In the genomic region with DNA sequence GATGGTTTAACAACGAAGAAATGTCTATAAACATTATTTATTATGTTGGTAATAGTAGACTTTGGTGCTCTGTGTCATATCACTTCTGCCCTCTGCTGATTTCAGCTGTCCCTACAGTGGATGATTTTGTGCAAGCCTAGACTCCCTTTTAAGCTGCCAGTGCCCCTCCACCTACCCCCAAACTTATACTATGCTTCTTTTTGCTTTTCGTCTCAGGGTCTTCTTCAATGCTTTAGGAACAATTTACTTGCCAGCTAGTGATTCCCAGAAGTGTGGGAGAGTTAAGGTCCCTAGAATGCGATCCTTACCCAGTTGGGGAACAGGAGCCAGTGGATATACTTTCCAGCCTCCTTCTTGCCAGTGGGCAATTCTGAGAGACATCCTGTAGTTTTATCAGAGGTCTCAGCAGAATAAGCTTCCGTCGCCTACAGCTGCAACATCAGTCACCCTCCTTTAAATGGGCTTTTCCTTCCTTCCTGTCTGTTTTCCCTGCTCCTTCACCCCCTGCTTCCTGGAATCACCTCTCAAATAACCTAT, we compare ENCODE assay signal across 10 cellular contexts. TPM values are rescaled to one million over a fixed set of nuclear protein-coding genes. Genes with fewer than 3 reads are reported as not detected.
DNase-seq lines count a peak whose midpoint lies in the region; ATAC-seq and TF ChIP-seq lines count a peak whose summit lies in the region.
"Had no signal": no experiment of that assay in that cellular context is flagged by ENCODE, and none has a peak within 500 bp of the region (broad histone marks: within the 10 kb centered on the region; RNA-seq: fewer than 3 reads in every experiment).

No MANE protein-coding gene starts in this region.

- peak overlapping the region; percentile 22 for H3K27ac ChIP-seq in angular gyrus (ENCODE audit: low read depth, low read length)
- H3K27ac ChIP-seq in muscle layer of duodenum (ENCODE audit: low read length): peak overlapping the region; percentile 27
- H3K27ac ChIP-seq: thoracic aorta had no signal

- peak; percentile 29 for TF ChIP-seq CTCF in CD14-positive monocyte (IDR thresholded peaks at IDR 0.05)

- no peak for ATAC-seq in GM19328 (IDR thresholded peaks at IDR 0.05; ENCODE audit: unreplicated experiment)
- ATAC-seq: activated CD4-positive, CD25-positive, alpha-beta regulatory T cell treated with anti-CD3 and anti-CD28 coated beads, Interleukin-2, amount 50 U/mL, for 24 hours had no signal

- no peaks in the 10 kb centered on the region for H3K9me3 ChIP-seq in muscle layer of duodenum (ENCODE audit: control insufficient read depth in 1 of 2, low read length in 2 of 2)
- H3K9me3 ChIP-seq: thoracic aorta had no signal

- no peaks in the 10 kb centered on the region for H3K27me3 ChIP-seq in muscle layer of duodenum (ENCODE audit: low read depth, low read length)

- no peaks in the 10 kb centered on the region for H3K36me3 ChIP-seq in muscle layer of duodenum (ENCODE audit: control insufficient read depth in 1 of 2, insufficient read depth in 2 of 2, low read length in 2 of 2)
- H3K36me3 ChIP-seq: thoracic aorta had no signal

- H3K4me1 ChIP-seq in muscle layer of duodenum (ENCODE audit: control insufficient read depth in 1 of 2, insufficient read depth in 2 of 2, low read length in 2 of 2): no peaks in the 10 kb centered on the region

- H3K36me3 Mint-ChIP-seq in CD14-positive monocyte: peaks cover 6% of the 10 kb centered on the region in 2 donors

- peak overlapping the region; percentile 62 to 71 for H3K4me3 Mint-ChIP-seq in CD14-positive monocyte

- peaks cover 0 to 2% (median 0%) of the 10 kb centered on the region in 3 donors for H3K27me3 Mint-ChIP-seq in CD14-positive monocyte (ENCODE audit: low read depth in 3 of 3)

- intact Hi-C loops in CD14-positive monocyte (cut with micrococcal nuclease): no loop called here

- in situ Hi-C loops in KBM-7 (cut with MboI; ENCODE audit: low pct_unique_long_range_greater_than_20kb, low sequenced_read_pairs): no loop called here

- peaks cover 0 to 2% (median 0%) of the 10 kb centered on the region in 7 donors for H3K9me3 Mint-ChIP-seq in CD14-positive monocyte

- no peak for DNase-seq in CD14-positive monocyte (ENCODE audit: low spot score)
- DNase-seq in KBM-7: peak; percentile 42
- no peak for DNase-seq in NK-92 (lab: John Stamatoyannopoulos, UW; ENCODE audit: unreplicated experiment)
- DNase-seq in HuH-7.5 (ENCODE audit: low spot score): no peak
- DNase-seq in EL: no peak

- no peak overlapping the region for H3K4me3 ChIP-seq in muscle layer of duodenum (ENCODE audit: low read depth in 1 of 2, low read length in 2 of 2)
- H3K4me3 ChIP-seq: thoracic aorta had no signal

- peak overlapping the region; percentile 22 to 97 (median 85) for H3K27ac Mint-ChIP-seq in CD14-positive monocyte

- peaks cover 59% of the 10 kb centered on the region for H3K4me1 Mint-ChIP-seq in CD14-positive monocyte

RNA-seq across cellular contexts. Expression of a gene that starts 4.1 kb away (rescaled TPM):
- 100 to 1,000 TPM; 174 to 186 TPM for polyA plus RNA-seq in CD14-positive monocyte

RNA-seq across cellular contexts. Expression of a gene that starts 18.2 kb away (rescaled TPM):
- polyA plus RNA-seq in CD14-positive monocyte: 1 to 10 TPM; 1.4 to 2.1 TPM

RNA-seq across cellular contexts. Expression of a gene that starts 43.6 kb away (rescaled TPM):
- not detected for polyA plus RNA-seq in CD14-positive monocyte
